ENCODE assay signal across 8 cellular contexts in the genomic region with DNA sequence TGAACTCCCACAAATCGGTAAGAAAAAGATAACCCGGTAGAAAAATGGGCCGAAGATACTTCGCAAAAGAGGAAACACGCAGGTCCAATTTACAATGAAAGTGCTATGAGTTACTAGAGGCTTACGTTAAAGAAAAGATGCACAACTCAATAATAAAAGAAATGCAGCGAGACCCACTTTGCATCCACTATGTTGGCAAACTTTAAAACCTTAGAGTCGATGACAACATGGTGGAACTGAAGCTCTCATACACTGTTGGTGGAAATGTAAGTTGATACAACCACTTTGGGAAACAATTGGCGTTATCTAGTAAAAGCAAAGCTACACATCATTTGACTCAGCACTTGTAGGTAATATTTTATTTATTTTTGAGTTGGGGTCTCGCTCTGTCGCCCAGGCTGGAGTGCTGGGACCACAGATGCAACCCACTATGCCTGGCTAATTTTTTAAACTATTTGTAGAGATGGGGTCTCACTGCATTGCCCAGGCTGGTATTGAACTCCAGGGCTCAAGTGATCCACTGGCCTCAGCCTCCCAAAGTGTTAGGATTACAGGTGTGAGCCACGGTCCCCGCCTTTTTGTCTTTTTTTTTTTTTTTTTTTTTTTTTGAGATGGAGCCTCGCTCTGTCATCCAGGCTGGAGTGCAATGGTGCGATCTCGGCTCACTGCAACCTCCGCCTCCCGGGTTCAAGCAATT. TPM values are rescaled to one million over a fixed set of nuclear protein-coding genes. Genes with fewer than 3 reads are reported as not detected.
DNase-seq lines count a peak whose midpoint lies in the region; ATAC-seq, FAIRE-seq and TF ChIP-seq lines count a peak whose summit lies in the region.

No MANE protein-coding gene starts in this region.

- H3K4me1 ChIP-seq in adipocyte (ENCODE audit: control insufficient read depth, insufficient read depth, low read length) (peaks cover 17% of the 10 kb centered on the region), HepG2 (ENCODE audit: insufficient read depth, low read length) (peaks cover 55% of the 10 kb centered on the region), tibial artery (peaks cover 0 to 19% (median 18%) of the 10 kb centered on the region in 4 donors)

- no peaks in the 10 kb centered on the region for H3K9me3 Mint-ChIP-seq in activated T-cell treated with anti-CD3 and anti-CD28 coated beads, Interleukin-2, amount 50 U/mL, for 4 hours

- no peak for FAIRE-seq in HepG2 (lab: Jason Lieb, UNC)

- no peaks in the 10 kb centered on the region for H3K9me3 ChIP-seq in adipocyte (ENCODE audit: control insufficient read depth, low read length)
- H3K9me3 ChIP-seq in HepG2 (ENCODE audit: low read length): no peaks in the 10 kb centered on the region
- H3K9me3 ChIP-seq in tibial artery: no peaks in the 10 kb centered on the region

- TSS peak; percentile 88 for BruUV-seq in HepG2 (replicated peaks; lab: Mats Ljungman, UMichigan)

- H4K20me1 ChIP-seq in HepG2 (ENCODE audit: insufficient read depth, low read length): no peaks in the 10 kb centered on the region

- POLR2A ChIA-PET in HepG2 (lab: Yijun Ruan, JAX): interaction anchor here (0.7 to 6.8 kb wide), 24 partner anchors 10 to 236 kb away, joined by 3 to 152 read pairs (median 8); partner anchors contain the start of genes GPN2, KDF1, NR0B2 and NUDC

- H3K27ac ChIP-seq in HepG2 (ENCODE audit: extremely low read length, insufficient read depth, low read length): peak overlapping the region; percentile 89
- peak overlapping the region; percentile 71 to 75 for H3K27ac ChIP-seq in tibial artery

- no peak for ATAC-seq in activated T-cell treated with anti-CD3 and anti-CD28 coated beads, Interleukin-2, amount 50 U/mL, for 4 hours
- ATAC-seq in HepG2: no peak
- ATAC-seq in HG03280 (IDR thresholded peaks at IDR 0.05; ENCODE audit: unreplicated experiment): no peak

- H3K9ac ChIP-seq in adipocyte (ENCODE audit: low read length) (peak overlapping the region; percentile 98), HepG2 (ENCODE audit: insufficient read depth, low read depth, low read length) (peak overlapping the region; percentile 90)

- intact Hi-C loops in HepG2 (cut with micrococcal nuclease; ENCODE audit: unreplicated experiment): loop anchor here (5.0 kb wide), 1 partner anchor 36 kb away; no protein-coding TSS in a partner anchor
- intact Hi-C loops in tibial artery (cut with DNase I; ENCODE audit: low total_unique reads): loop anchor here (2.0 kb wide), 1 partner anchor 20 kb away; the partner anchor contains the start of gene NUDC

- TF ChIP-seq EP300 in HepG2 (IDR thresholded peaks at IDR 0.05; ENCODE audit: low read depth in 2 of 2, low read length in 2 of 2) (no peak), HepG2 (CRISPR knock-in tag; IDR thresholded peaks at IDR 0.05; ENCODE audit: borderline replicate concordance) (no peak)

- H3K36me3 ChIP-seq in adipocyte (ENCODE audit: control insufficient read depth, insufficient read depth, low read length, severe bottlenecking) (peaks cover 11% of the 10 kb centered on the region), HepG2 (replicated peaks in 1 of 2; ENCODE audit: control insufficient read depth in 1 of 2, insufficient read depth in 2 of 2, low read length in 2 of 2) (peaks cover 6 to 12% of the 10 kb centered on the region in 2 experiments; a peak in 3 of 5 replicates), tibial artery (peaks cover 12 to 29% (median 16%) of the 10 kb centered on the region in 3 donors)

- H3K4me3 Mint-ChIP-seq in activated T-cell treated with anti-CD3 and anti-CD28 coated beads, Interleukin-2, amount 50 U/mL, for 4 hours: peak overlapping the region; percentile 89

- H3K4me3 ChIP-seq in adipocyte (ENCODE audit: low read length) (peak overlapping the region; percentile 98), HepG2 (replicated peaks in 1 of 3; ENCODE audit: insufficient read depth in 1 of 3, low read depth in 2 of 3, low read length in 3 of 3) (peak overlapping the region; percentile 76 to 94 (median 89)), tibial artery (peak overlapping the region; percentile 78 to 80)

- no peak for TF ChIP-seq CTCF in HepG2 (CRISPR knock-in tag; IDR thresholded peaks at IDR 0.05)
- TF ChIP-seq CTCF in tibial artery (IDR thresholded peaks at IDR 0.05): no peak

- H3K79me2 ChIP-seq in HepG2 (ENCODE audit: insufficient read depth, low read length): peaks cover 38% of the 10 kb centered on the region

- H3K4me1 Mint-ChIP-seq in activated T-cell treated with anti-CD3 and anti-CD28 coated beads, Interleukin-2, amount 50 U/mL, for 4 hours (ENCODE audit: low read depth): peaks cover 21% of the 10 kb centered on the region

- H3K27me3 ChIP-seq in adipocyte (replicated peaks; ENCODE audit: control insufficient read depth, insufficient read depth, low read length) (no peaks in the 10 kb centered on the region), HepG2 (ENCODE audit: control insufficient read depth in 1 of 2, insufficient read depth in 2 of 2, low read length in 2 of 2) (no peaks in the 10 kb centered on the region; a peak in 1 of 5 replicates), tibial artery (no peaks in the 10 kb centered on the region)

- TF ChIP-seq RAD21 in HepG2 (CRISPR knock-in tag; IDR thresholded peaks at IDR 0.05): no peak

- peak overlapping the region; percentile 85 for H3K4me2 ChIP-seq in HepG2 (ENCODE audit: low read depth, low read length)

- CTCF ChIA-PET in HepG2 (lab: Yijun Ruan, JAX; ENCODE audit: low intra/inter-chr PET ratio, low total read pairs): no interaction called here

- in situ Hi-C loops in HepG2 (cut with HindIII; ENCODE audit: extremely low pct_ligation_motif_present, low pct_unique_long_range_greater_than_20kb): no loop called here

- TF ChIP-seq POLR2A in HepG2 (IDR thresholded peaks at IDR 0.05; ENCODE audit: insufficient read depth in 1 of 2, low read depth in 2 of 2, low read length in 2 of 2): no peak

- no peak for DNase-seq in activated T-cell treated with anti-CD3 and anti-CD28 coated beads, Interleukin-2, amount 50 U/mL, for 4 hours
- no peak for DNase-seq in activated T-cell treated with anti-CD3 and anti-CD28 coated beads, Interleukin-2, amount 50 U/mL, for 1 hour
- DNase-seq in adipocyte (ENCODE audit: low read depth): no peak
- no peak for DNase-seq in HepG2 (ENCODE audit: low spot score)
- no peak for DNase-seq in tibial artery
- no peak for DNase-seq in D341Med (ENCODE audit: low spot score)
- no peak for DNase-seq in SIG-M5 (lab: John Stamatoyannopoulos, UW)

- no peaks in the 10 kb centered on the region for H3K27me3 Mint-ChIP-seq in activated T-cell treated with anti-CD3 and anti-CD28 coated beads, Interleukin-2, amount 50 U/mL, for 4 hours (ENCODE audit: low read depth)

- 65% methylated on average over 18 of the region's 18 CpGs for WGBS in HepG2 (ENCODE audit: low lambda C conversion rate)

- H2AFZ ChIP-seq in HepG2 (ENCODE audit: low read length): peak overlapping the region; percentile 28

- peaks cover 7% of the 10 kb centered on the region for H3K36me3 Mint-ChIP-seq in activated T-cell treated with anti-CD3 and anti-CD28 coated beads, Interleukin-2, amount 50 U/mL, for 4 hours (ENCODE audit: insufficient read depth)

RNA-seq across cellular contexts. Expression of gene GPATCH3, which starts 0.7 kb away (rescaled TPM):
- 10 to 100 TPM; 20.1 to 21.8 (median 20.2) TPM for total RNA-seq in activated T-cell treated with anti-CD3 and anti-CD28 coated beads, Interleukin-2, amount 50 U/mL, for 4 hours
- total RNA-seq in HepG2 (2016; rRNA removed; fragmentation: Illumina TruSeq; extraction: Trizol): 11.0 and 12.5 TPM in 2 replicates
- total RNA-seq in HepG2 (2016; cell fraction: cytosol; rRNA removed; fragmentation: Illumina TruSeq; extraction: Trizol; ENCODE audit: low read depth): 1.6 and 3.3 TPM in 2 replicates
- total RNA-seq in HepG2 (2016; cell fraction: insoluble cytoplasmic fraction; rRNA removed; fragmentation: Illumina TruSeq; extraction: Trizol): 11.4 and 14.1 TPM in 2 replicates
- total RNA-seq in HepG2 (2016; cell fraction: membrane; rRNA removed; fragmentation: Illumina TruSeq; extraction: Trizol): 8.6 and 9.5 TPM in 2 replicates
- total RNA-seq in HepG2 (2016; cell fraction: nucleus; rRNA removed; fragmentation: Illumina TruSeq; extraction: Trizol): 9.7 and 10.0 TPM in 2 replicates
- 6.8 and 8.3 TPM in 2 replicates for polyA plus RNA-seq in HepG2 (2011; rRNA removed)
- 5.6 TPM in 2 replicates for polyA plus RNA-seq in HepG2 (2011; cell fraction: cytosol; rRNA removed)
- polyA plus RNA-seq in HepG2 (2011; cell fraction: nucleus; rRNA removed): 12.9 and 16.4 TPM in 2 replicates
- polyA plus RNA-seq in HepG2 (2012): 7.4 and 8.5 TPM in 2 replicates
- polyA plus RNA-seq in HepG2 (2016; cell fraction: cytosol; fragmentation: Illumina TruSeq; extraction: Trizol; ENCODE audit: low read depth): 3.5 and 4.5 TPM in 2 replicates
- polyA plus RNA-seq in HepG2 (2016; cell fraction: insoluble cytoplasmic fraction; fragmentation: Illumina TruSeq; extraction: Trizol; ENCODE audit: low read depth): 12.3 and 14.3 TPM in 2 replicates
- polyA plus RNA-seq in HepG2 (2016; cell fraction: membrane; fragmentation: Illumina TruSeq; extraction: Trizol; ENCODE audit: low read depth): 6.7 and 7.6 TPM in 2 replicates
- polyA plus RNA-seq in HepG2 (2016; cell fraction: nucleus; fragmentation: Illumina TruSeq; extraction: Trizol; ENCODE audit: insufficient read depth, low read depth): 18.7 and 22.1 TPM in 2 replicates
- polyA minus RNA-seq in HepG2 (2011; rRNA and poly(A)+ RNA removed; ENCODE audit: low replicate concordance): 9.9 and 10.4 TPM in 2 replicates
- polyA minus RNA-seq in HepG2 (2011; cell fraction: cytosol; rRNA and poly(A)+ RNA removed): 4.6 and 4.9 TPM in 2 replicates
- polyA minus RNA-seq in HepG2 (2011; cell fraction: nucleus; rRNA and poly(A)+ RNA removed): 9.9 and 10.8 TPM in 2 replicates

RNA-seq across cellular contexts. Expression of gene GPN2, which starts 10.9 kb away (rescaled TPM):
- 10 to 100 TPM; 59.9 to 62.0 (median 61.1) TPM for total RNA-seq in activated T-cell treated with anti-CD3 and anti-CD28 coated beads, Interleukin-2, amount 50 U/mL, for 4 hours
- 19.3 and 22.9 TPM in 2 replicates for total RNA-seq in HepG2 (2016; rRNA removed; fragmentation: Illumina TruSeq; extraction: Trizol)
- total RNA-seq in HepG2 (2016; cell fraction: cytosol; rRNA removed; fragmentation: Illumina TruSeq; extraction: Trizol; ENCODE audit: low read depth): 1.8 and 2.5 TPM in 2 replicates
- 20.8 and 22.5 TPM in 2 replicates for total RNA-seq in HepG2 (2016; cell fraction: insoluble cytoplasmic fraction; rRNA removed; fragmentation: Illumina TruSeq; extraction: Trizol)
- 4.7 and 7.3 TPM in 2 replicates for total RNA-seq in HepG2 (2016; cell fraction: membrane; rRNA removed; fragmentation: Illumina TruSeq; extraction: Trizol)
- total RNA-seq in HepG2 (2016; cell fraction: nucleus; rRNA removed; fragmentation: Illumina TruSeq; extraction: Trizol): 10.8 and 13.7 TPM in 2 replicates
- polyA plus RNA-seq in HepG2 (2011; rRNA removed): 38.9 and 41.8 TPM in 2 replicates
- 16.3 and 25.9 TPM in 2 replicates for polyA plus RNA-seq in HepG2 (2011; cell fraction: cytosol; rRNA removed)
- 29.9 and 35.0 TPM in 2 replicates for polyA plus RNA-seq in HepG2 (2011; cell fraction: nucleus; rRNA removed)
- 14.4 and 15.5 TPM in 2 replicates for polyA plus RNA-seq in HepG2 (2012)
- 4.8 and 5.2 TPM in 2 replicates for polyA plus RNA-seq in HepG2 (2016; cell fraction: cytosol; fragmentation: Illumina TruSeq; extraction: Trizol; ENCODE audit: low read depth)
- polyA plus RNA-seq in HepG2 (2016; cell fraction: insoluble cytoplasmic fraction; fragmentation: Illumina TruSeq; extraction: Trizol; ENCODE audit: low read depth): 31.8 and 35.9 TPM in 2 replicates
- 8.5 and 9.5 TPM in 2 replicates for polyA plus RNA-seq in HepG2 (2016; cell fraction: membrane; fragmentation: Illumina TruSeq; extraction: Trizol; ENCODE audit: low read depth)
- polyA plus RNA-seq in HepG2 (2016; cell fraction: nucleus; fragmentation: Illumina TruSeq; extraction: Trizol; ENCODE audit: insufficient read depth, low read depth): 31.5 and 47.0 TPM in 2 replicates
- polyA minus RNA-seq in HepG2 (2011; rRNA and poly(A)+ RNA removed; ENCODE audit: low replicate concordance): 46.8 and 68.0 TPM in 2 replicates
- 18.6 and 24.9 TPM in 2 replicates for polyA minus RNA-seq in HepG2 (2011; cell fraction: cytosol; rRNA and poly(A)+ RNA removed)
- polyA minus RNA-seq in HepG2 (2011; cell fraction: nucleus; rRNA and poly(A)+ RNA removed): 11.1 and 15.8 TPM in 2 replicates

RNA-seq across cellular contexts. Expression of gene NR0B2, which starts 12.8 kb away (rescaled TPM):
- not detected for total RNA-seq in activated T-cell treated with anti-CD3 and anti-CD28 coated beads, Interleukin-2, amount 50 U/mL, for 4 hours
- total RNA-seq in HepG2 (2016; rRNA removed; fragmentation: Illumina TruSeq; extraction: Trizol): 71.6 and 72.5 TPM in 2 replicates
- total RNA-seq in HepG2 (2016; cell fraction: cytosol; rRNA removed; fragmentation: Illumina TruSeq; extraction: Trizol; ENCODE audit: low read depth): 32.2 and 34.7 TPM in 2 replicates
- total RNA-seq in HepG2 (2016; cell fraction: insoluble cytoplasmic fraction; rRNA removed; fragmentation: Illumina TruSeq; extraction: Trizol): 72.9 and 77.8 TPM in 2 replicates
- 42.2 and 44.8 TPM in 2 replicates for total RNA-seq in HepG2 (2016; cell fraction: membrane; rRNA removed; fragmentation: Illumina TruSeq; extraction: Trizol)
- 49.1 and 51.4 TPM in 2 replicates for total RNA-seq in HepG2 (2016; cell fraction: nucleus; rRNA removed; fragmentation: Illumina TruSeq; extraction: Trizol)
- polyA plus RNA-seq in HepG2 (2011; rRNA removed): 133 and 203 TPM in 2 replicates
- polyA plus RNA-seq in HepG2 (2011; cell fraction: cytosol; rRNA removed): 120 and 167 TPM in 2 replicates
- polyA plus RNA-seq in HepG2 (2011; cell fraction: nucleus; rRNA removed): 160 and 185 TPM in 2 replicates
- 94.7 and 125 TPM in 2 replicates for polyA plus RNA-seq in HepG2 (2012)
- 14.5 and 14.6 TPM in 2 replicates for polyA plus RNA-seq in HepG2 (2016; cell fraction: cytosol; fragmentation: Illumina TruSeq; extraction: Trizol; ENCODE audit: low read depth)
- polyA plus RNA-seq in HepG2 (2016; cell fraction: insoluble cytoplasmic fraction; fragmentation: Illumina TruSeq; extraction: Trizol; ENCODE audit: low read depth): 86.2 and 93.6 TPM in 2 replicates
- 17.4 and 19.6 TPM in 2 replicates for polyA plus RNA-seq in HepG2 (2016; cell fraction: membrane; fragmentation: Illumina TruSeq; extraction: Trizol; ENCODE audit: low read depth)
- 81.0 and 96.9 TPM in 2 replicates for polyA plus RNA-seq in HepG2 (2016; cell fraction: nucleus; fragmentation: Illumina TruSeq; extraction: Trizol; ENCODE audit: insufficient read depth, low read depth)
- 0.21 and 413 TPM in 2 replicates for polyA minus RNA-seq in HepG2 (2011; rRNA and poly(A)+ RNA removed; ENCODE audit: low replicate concordance)
- polyA minus RNA-seq in HepG2 (2011; cell fraction: cytosol; rRNA and poly(A)+ RNA removed): 175 and 182 TPM in 2 replicates
- 42.6 and 49.5 TPM in 2 replicates for polyA minus RNA-seq in HepG2 (2011; cell fraction: nucleus; rRNA and poly(A)+ RNA removed)

RNA-seq across cellular contexts. Expression of gene NUDC, which starts 20.6 kb away (rescaled TPM):
- total RNA-seq in activated T-cell treated with anti-CD3 and anti-CD28 coated beads, Interleukin-2, amount 50 U/mL, for 4 hours: 100 to 1,000 TPM; 182 to 204 (median 186) TPM
- total RNA-seq in HepG2 (2016; rRNA removed; fragmentation: Illumina TruSeq; extraction: Trizol): 104 and 126 TPM in 2 replicates
- total RNA-seq in HepG2 (2016; cell fraction: cytosol; rRNA removed; fragmentation: Illumina TruSeq; extraction: Trizol; ENCODE audit: low read depth): 35.7 TPM in 2 replicates
- total RNA-seq in HepG2 (2016; cell fraction: insoluble cytoplasmic fraction; rRNA removed; fragmentation: Illumina TruSeq; extraction: Trizol): 105 and 106 TPM in 2 replicates
- total RNA-seq in HepG2 (2016; cell fraction: membrane; rRNA removed; fragmentation: Illumina TruSeq; extraction: Trizol): 36.4 and 37.7 TPM in 2 replicates
- 45.3 and 49.3 TPM in 2 replicates for total RNA-seq in HepG2 (2016; cell fraction: nucleus; rRNA removed; fragmentation: Illumina TruSeq; extraction: Trizol)
- 34.7 and 41.0 TPM in 2 replicates for polyA plus RNA-seq in HepG2 (2011; rRNA removed)
- 35.9 and 39.4 TPM in 2 replicates for polyA plus RNA-seq in HepG2 (2011; cell fraction: cytosol; rRNA removed)
- 28.6 and 31.4 TPM in 2 replicates for polyA plus RNA-seq in HepG2 (2011; cell fraction: nucleus; rRNA removed)
- polyA plus RNA-seq in HepG2 (2012): 88.2 and 90.3 TPM in 2 replicates
- 25.8 and 26.9 TPM in 2 replicates for polyA plus RNA-seq in HepG2 (2016; cell fraction: cytosol; fragmentation: Illumina TruSeq; extraction: Trizol; ENCODE audit: low read depth)
- 192 and 219 TPM in 2 replicates for polyA plus RNA-seq in HepG2 (2016; cell fraction: insoluble cytoplasmic fraction; fragmentation: Illumina TruSeq; extraction: Trizol; ENCODE audit: low read depth)
- 34.2 and 35.5 TPM in 2 replicates for polyA plus RNA-seq in HepG2 (2016; cell fraction: membrane; fragmentation: Illumina TruSeq; extraction: Trizol; ENCODE audit: low read depth)
- polyA plus RNA-seq in HepG2 (2016; cell fraction: nucleus; fragmentation: Illumina TruSeq; extraction: Trizol; ENCODE audit: insufficient read depth, low read depth): 129 and 135 TPM in 2 replicates
- 24.1 and 33.6 TPM in 2 replicates for polyA minus RNA-seq in HepG2 (2011; rRNA and poly(A)+ RNA removed; ENCODE audit: low replicate concordance)
- 34.1 and 35.1 TPM in 2 replicates for polyA minus RNA-seq in HepG2 (2011; cell fraction: cytosol; rRNA and poly(A)+ RNA removed)
- 20.3 and 24.9 TPM in 2 replicates for polyA minus RNA-seq in HepG2 (2011; cell fraction: nucleus; rRNA and poly(A)+ RNA removed)

RNA-seq across cellular contexts. Expression of gene SFN, which starts 38.0 kb away (rescaled TPM):
- under 1 TPM; 0.19 to 0.61 (median 0.24) TPM for total RNA-seq in activated T-cell treated with anti-CD3 and anti-CD28 coated beads, Interleukin-2, amount 50 U/mL, for 4 hours
- total RNA-seq in HepG2 (2016; rRNA removed; fragmentation: Illumina TruSeq; extraction: Trizol): 5.6 and 6.8 TPM in 2 replicates
- total RNA-seq in HepG2 (2016; cell fraction: cytosol; rRNA removed; fragmentation: Illumina TruSeq; extraction: Trizol; ENCODE audit: low read depth): 1.2 and 1.3 TPM in 2 replicates
- total RNA-seq in HepG2 (2016; cell fraction: insoluble cytoplasmic fraction; rRNA removed; fragmentation: Illumina TruSeq; extraction: Trizol): 6.1 and 6.5 TPM in 2 replicates
- 2.4 and 2.5 TPM in 2 replicates for total RNA-seq in HepG2 (2016; cell fraction: membrane; rRNA removed; fragmentation: Illumina TruSeq; extraction: Trizol)
- 2.2 and 3.0 TPM in 2 replicates for total RNA-seq in HepG2 (2016; cell fraction: nucleus; rRNA removed; fragmentation: Illumina TruSeq; extraction: Trizol)
- 4.0 and 4.3 TPM in 2 replicates for polyA plus RNA-seq in HepG2 (2011; rRNA removed)
- polyA plus RNA-seq in HepG2 (2011; cell fraction: cytosol; rRNA removed): 2.8 and 3.9 TPM in 2 replicates
- polyA plus RNA-seq in HepG2 (2011; cell fraction: nucleus; rRNA removed): 1.8 and 2.5 TPM in 2 replicates
- polyA plus RNA-seq in HepG2 (2012): 4.0 and 4.4 TPM in 2 replicates
- 1.4 and 1.6 TPM in 2 replicates for polyA plus RNA-seq in HepG2 (2016; cell fraction: cytosol; fragmentation: Illumina TruSeq; extraction: Trizol; ENCODE audit: low read depth)
- 9.2 and 11.4 TPM in 2 replicates for polyA plus RNA-seq in HepG2 (2016; cell fraction: insoluble cytoplasmic fraction; fragmentation: Illumina TruSeq; extraction: Trizol; ENCODE audit: low read depth)
- polyA plus RNA-seq in HepG2 (2016; cell fraction: membrane; fragmentation: Illumina TruSeq; extraction: Trizol; ENCODE audit: low read depth): 2.1 and 2.5 TPM in 2 replicates
- 4.6 and 6.2 TPM in 2 replicates for polyA plus RNA-seq in HepG2 (2016; cell fraction: nucleus; fragmentation: Illumina TruSeq; extraction: Trizol; ENCODE audit: insufficient read depth, low read depth)
- polyA minus RNA-seq in HepG2 (2011; rRNA and poly(A)+ RNA removed; ENCODE audit: low replicate concordance): 2.2 and 119 TPM in 2 replicates
- polyA minus RNA-seq in HepG2 (2011; cell fraction: cytosol; rRNA and poly(A)+ RNA removed): 3.0 and 4.8 TPM in 2 replicates
- polyA minus RNA-seq in HepG2 (2011; cell fraction: nucleus; rRNA and poly(A)+ RNA removed): 0.37 and 1.7 TPM in 2 replicates

Comparison
In these comparisons a context has a peak if more than half of its experiments do, and no peak if none do; other contexts are left out.
1. RNA of gene NR0B2, which starts 12.8 kb away (total RNA-seq): 32.2 to 77.8 TPM in HepG2; not detected in activated T-cell treated with anti-CD3 and anti-CD28 coated beads, Interleukin-2, amount 50 U/mL, for 4 hours; every median in the first group is over 10 times any median in the second.
2. Peak in every context shown above with its lines, with median percentiles within 50 percentile points of each other: H3K4me3 ChIP-seq.